In the genomic region with DNA sequence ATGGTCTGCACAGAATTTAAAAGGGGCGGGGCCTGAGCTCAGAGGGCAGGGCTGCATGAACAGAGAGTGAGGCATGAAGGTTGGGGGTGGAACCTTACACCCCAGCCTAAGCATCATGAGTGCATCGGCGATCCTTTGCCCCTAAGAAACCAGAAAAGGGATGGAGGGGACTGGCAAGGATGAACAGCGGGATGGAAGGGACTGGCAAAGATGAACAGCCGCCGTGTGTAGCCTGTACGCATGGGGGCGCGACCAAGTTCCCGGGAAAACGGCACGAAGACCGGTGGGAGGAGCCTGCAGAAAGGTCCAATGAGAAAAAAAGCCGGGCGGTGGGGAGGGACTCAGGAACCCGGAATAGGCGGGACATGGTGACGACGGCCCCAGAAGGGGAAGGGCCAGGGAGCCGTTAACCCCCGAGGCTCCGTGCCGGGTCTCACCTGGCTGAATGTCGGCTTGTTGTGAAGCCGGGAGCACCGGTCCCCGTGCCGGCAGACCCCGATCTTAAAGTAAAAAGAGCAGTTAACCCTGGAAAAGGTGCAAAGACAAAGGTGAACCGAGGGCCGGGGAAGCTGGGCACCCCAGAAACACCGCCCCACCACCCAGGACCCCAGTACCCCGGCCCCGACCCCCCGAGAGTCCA, we compare ENCODE assay signal across 8 cellular contexts. TPM values are rescaled to one million over a fixed set of nuclear protein-coding genes. Genes with fewer than 3 reads are reported as not detected.
A peak's percentile ranks its signal among the peaks of the same experiment; 100 is the strongest.
DNase-seq lines count a peak whose midpoint lies in the region; ATAC-seq and TF ChIP-seq lines count a peak whose summit lies in the region.

No MANE protein-coding gene starts in this region.

- H3K27me3 ChIP-seq in left ventricle myocardium inferior (ENCODE audit: low read depth) (no peaks in the 10 kb centered on the region), psoas muscle (ENCODE audit: insufficient read depth in 3 of 3, low read length in 2 of 3) (no peaks in the 10 kb centered on the region)

- WGBS in psoas muscle, 3 donors = 0 to 1% (median 0%) methylated on average over 35 of the region's 35 CpGs
- 1% methylated on average over 35 of the region's 35 CpGs for WGBS in urinary bladder

- DNase-seq in EL = peak; percentile 97
- DNase-seq in NCI-H187 (lab: John Stamatoyannopoulos, UW) = peak; percentile 87 to 98
- DNase-seq in T-helper 17 cell = peak; percentile 84 to 91 (median 85)
- peak; percentile 62 to 98 (median 91) for DNase-seq in amygdala (lab: John Stamatoyannopoulos, UW)
- DNase-seq in left ventricle myocardium inferior = peak; percentile 95
- peak; percentile 95 to 97 for DNase-seq in psoas muscle

- ATAC-seq in HG02588 (IDR thresholded peaks at IDR 0.05; ENCODE audit: unreplicated experiment) = peak; percentile 31
- ATAC-seq in T-helper 17 cell = peak; percentile 68
- ATAC-seq in psoas muscle = peak; percentile 73 to 80 (median 76)

- peaks cover 12% of the 10 kb centered on the region for H3K36me3 ChIP-seq in left ventricle myocardium inferior
- H3K36me3 ChIP-seq in psoas muscle (ENCODE audit: insufficient read depth in 1 of 2, low read depth in 1 of 2) = peaks cover 0 to 30% of the 10 kb centered on the region in 2 donors
- H3K36me3 ChIP-seq in urinary bladder (ENCODE audit: insufficient read depth) = no peaks in the 10 kb centered on the region

- no peaks in the 10 kb centered on the region for H3K27me3 Mint-ChIP-seq in T-helper 17 cell

- TF ChIP-seq CTCF in left ventricle myocardium inferior (IDR thresholded peaks at IDR 0.05; ENCODE audit: borderline replicate concordance) = peak; percentile 52
- peak; percentile 30 for TF ChIP-seq CTCF in psoas muscle (IDR thresholded peaks at IDR 0.05)

- peak overlapping the region; percentile 100 for H3K27ac Mint-ChIP-seq in T-helper 17 cell

- H3K4me1 ChIP-seq in left ventricle myocardium inferior = peaks cover 69% of the 10 kb centered on the region
- peaks cover 47% of the 10 kb centered on the region for H3K4me1 ChIP-seq in psoas muscle
- H3K4me1 ChIP-seq in urinary bladder (ENCODE audit: insufficient read depth) = no peaks in the 10 kb centered on the region

- H3K4me3 ChIP-seq in left ventricle myocardium inferior = peak overlapping the region; percentile 87
- peak overlapping the region; percentile 89 for H3K4me3 ChIP-seq in psoas muscle
- H3K4me3 ChIP-seq in urinary bladder (ENCODE audit: low read depth, low read length) = peak overlapping the region; percentile 59

- H3K36me3 Mint-ChIP-seq in T-helper 17 cell (ENCODE audit: low read depth) = peaks cover 4% of the 10 kb centered on the region

- H3K4me3 Mint-ChIP-seq in T-helper 17 cell = peak overlapping the region; percentile 98

- H3K4me1 Mint-ChIP-seq in T-helper 17 cell = peaks cover 57% of the 10 kb centered on the region

- peak overlapping the region; percentile 100 for H3K27ac ChIP-seq in left ventricle myocardium inferior (replicated peaks)
- peak overlapping the region; percentile 100 for H3K27ac ChIP-seq in psoas muscle
- peak overlapping the region; percentile 92 for H3K27ac ChIP-seq in urinary bladder (ENCODE audit: low read depth)

- intact Hi-C loops in left ventricle myocardium inferior (cut with micrococcal nuclease) (no loop called here), psoas muscle (cut with DNase I) (loop anchor here in 1 of 2 donors (5.0 kb wide), 1 partner anchor 187 kb away; no protein-coding TSS in a partner anchor)

- H3K9me3 ChIP-seq in T-helper 17 cell (ENCODE audit: control insufficient read depth, low read length, poor library complexity, severe bottlenecking) (no peaks in the 10 kb centered on the region), left ventricle myocardium inferior (replicated peaks) (no peaks in the 10 kb centered on the region), psoas muscle (no peaks in the 10 kb centered on the region)

RNA-seq across cellular contexts. Expression of gene U2AF1L4, which starts 0.4 kb away (rescaled TPM):
- 10 to 100 TPM; 48.1 to 68.2 TPM for total RNA-seq in T-helper 17 cell
- 24.9 TPM for total RNA-seq in left ventricle myocardium inferior
- 10 to 100 TPM; 13.3 to 28.7 (median 19.6) TPM for total RNA-seq in psoas muscle
- 10 to 100 TPM; 12.3 to 26.6 (median 13.6) TPM for polyA plus RNA-seq in psoas muscle
- 9.6 TPM for total RNA-seq in urinary bladder
- 25.3 TPM for polyA plus RNA-seq in urinary bladder

RNA-seq across cellular contexts. Expression of gene PSENEN, which starts 0.6 kb away (rescaled TPM):
- total RNA-seq in T-helper 17 cell (10 to 100 TPM; 21.2 to 24.9 TPM), left ventricle myocardium inferior (43.1 TPM), psoas muscle (10 to 100 TPM; 34.7 to 41.0 (median 36.7) TPM), urinary bladder (13.7 TPM)
- polyA plus RNA-seq in psoas muscle (100 to 1,000 TPM in 1 of 3 donors, 10 to 100 TPM in 2; 61.6 to 116 (median 67.7) TPM), urinary bladder (49.2 TPM)

RNA-seq across cellular contexts. Expression of gene IGFLR1, which starts 2.6 kb away (rescaled TPM):
- 10 to 100 TPM; 48.1 to 59.0 TPM for total RNA-seq in T-helper 17 cell
- total RNA-seq in left ventricle myocardium inferior = 4.9 TPM
- 10 to 100 TPM in 1 of 4 donors, 1 to 10 TPM in 3; 2.0 to 12.4 (median 2.4) TPM for total RNA-seq in psoas muscle
- polyA plus RNA-seq in psoas muscle = 10 to 100 TPM in 1 of 3 donors, 1 to 10 TPM in 2; 5.8 to 11.9 (median 9.9) TPM
- 0.53 TPM for total RNA-seq in urinary bladder
- polyA plus RNA-seq in urinary bladder = 21.2 TPM

RNA-seq across cellular contexts. Expression of gene LIN37, which starts 3.6 kb away (rescaled TPM):
- total RNA-seq in T-helper 17 cell (10 to 100 TPM; 12.6 to 13.6 TPM), left ventricle myocardium inferior (6.2 TPM), psoas muscle (10 to 100 TPM in 1 of 4 donors, 1 to 10 TPM in 3; 3.1 to 14.5 (median 7.9) TPM), urinary bladder (5.4 TPM)
- polyA plus RNA-seq in psoas muscle (10 to 100 TPM; 17.8 to 26.8 (median 23.1) TPM), urinary bladder (18.8 TPM)

RNA-seq across cellular contexts. Expression of gene HSPB6, which starts 12.0 kb away (rescaled TPM):
- total RNA-seq in T-helper 17 cell (not detected), left ventricle myocardium inferior (899 TPM), psoas muscle (1,000 to 10,000 TPM in 1 of 4 donors, 100 to 1,000 TPM in 3; 656 to 1,308 (median 674) TPM), urinary bladder (25.4 TPM)
- polyA plus RNA-seq in psoas muscle (100 to 1,000 TPM; 303 to 719 (median 476) TPM), urinary bladder (657 TPM)

Comparison
In these comparisons a context has a peak if more than half of its experiments do, and no peak if none do; other contexts are left out.
1. Peak in every context shown above with its lines: DNase-seq, ATAC-seq, H3K4me3 ChIP-seq and H3K27ac ChIP-seq.